13 cellular contexts compared by ENCODE assay signal in genomic region chr15:44307712-44308111, GRCh38.
"Had no signal": no experiment of that assay in that cellular context is flagged by ENCODE, and none has a peak within 500 bp of the region (broad histone marks: within the 10 kb centered on the region; RNA-seq: fewer than 3 reads in every experiment).

No MANE protein-coding gene starts in this region.

- H3K4me3 Mint-ChIP-seq: nephron had no signal

- ATAC-seq: left lobe of liver, psoas muscle, sciatic nerve had no signal

- H3K27ac Mint-ChIP-seq: nephron had no signal

- DNase-seq: activated CD4-positive, CD25-positive, alpha-beta regulatory T cell; activated CD8-positive, alpha-beta memory T cell treated with anti-CD3 and anti-CD28 coated beads, Interleukin-2, amount 50 U/mL, for 48 hours; activated effector memory CD4-positive, alpha-beta T cell treated with anti-CD3 and anti-CD28 coated beads, Interleukin-2, amount 50 U/mL, for 16 hours; colonic mucosa; effector CD4-positive, alpha-beta T cell; foreskin melanocyte; head of caudate nucleus; mammary epithelial cell; mucosa of descending colon; psoas muscle had no signal

- H3K9me3 Mint-ChIP-seq: nephron had no signal
